In genomic region chr5:91281409-91281808, GRCh38 we compare ENCODE assay signal across 8 cellular contexts.
DNase-seq lines count a peak whose midpoint lies in the region; ATAC-seq, FAIRE-seq and TF ChIP-seq lines count a peak whose summit lies in the region.

No MANE protein-coding gene starts in this region.

- H3K9me3 ChIP-seq in OCI-LY3 (ENCODE audit: insufficient read depth, low read length) (no peaks in the 10 kb centered on the region), small intestine (ENCODE audit: control insufficient read depth, low read depth) (no peaks in the 10 kb centered on the region)

- H3K9ac ChIP-seq in OCI-LY3 (ENCODE audit: low read length), result no peak overlapping the region

- no peaks in the 10 kb centered on the region for H3K79me2 ChIP-seq in OCI-LY3 (ENCODE audit: low read length)

- H3K27ac ChIP-seq in OCI-LY3 (ENCODE audit: low read length) (no peak overlapping the region), small intestine (ENCODE audit: low read depth in 1 of 2, low read length in 1 of 2) (peak overlapping the region in 1 of 2 donors; percentile 82)

- peak; percentile 78 for DNase-seq in EH (ENCODE audit: low read depth)
- peak; percentile 63 for DNase-seq in pulmonary artery endothelial cell (ENCODE audit: low read depth, low spot score)
- no peak for DNase-seq in small intestine
- no peak for DNase-seq in UCSD-AML1 (lab: John Stamatoyannopoulos, UW; ENCODE audit: unreplicated experiment)
- no peak for DNase-seq in NCI-H345 treated with DMSO at 0.1 percent for 48 hours (lab: John Stamatoyannopoulos, UW; ENCODE audit: unreplicated experiment)

- H3K4me1 ChIP-seq in OCI-LY3 (ENCODE audit: low read length) (peaks cover 20% of the 10 kb centered on the region), small intestine (ENCODE audit: control insufficient read depth in 2 of 2, insufficient read depth in 1 of 2, low read depth in 1 of 2, low read length in 1 of 2) (peaks cover 2 to 12% of the 10 kb centered on the region in 2 donors)

- H2AFZ ChIP-seq in OCI-LY3 (ENCODE audit: low read depth, low read length), result 0 out of 2 replicates have a peak overlapping the region, but pooled peaks have one; percentile 72

- peaks cover 19% of the 10 kb centered on the region for H3K27me3 ChIP-seq in OCI-LY3 (ENCODE audit: low read depth, low read length)
- no peaks in the 10 kb centered on the region for H3K27me3 ChIP-seq in small intestine (ENCODE audit: control insufficient read depth in 2 of 2, insufficient read depth in 2 of 2, low read length in 2 of 2)

- H3K36me3 ChIP-seq in OCI-LY3 (replicated peaks; ENCODE audit: low read depth, low read length) (no peaks in the 10 kb centered on the region), small intestine (ENCODE audit: control insufficient read depth in 2 of 2, insufficient read depth in 2 of 2, low read length in 2 of 2) (no peaks in the 10 kb centered on the region)

- peak overlapping the region; percentile 91 for H3K4me2 ChIP-seq in OCI-LY3 (ENCODE audit: low read length)

- FAIRE-seq in small intestine (lab: Jason Lieb, UNC), result no peak

- 16 to 43% (median 32%) methylated on average over 5 of the region's 5 CpGs for WGBS in small intestine, 3 donors

- peak; percentile 69 for ATAC-seq in esophagus mucosa
- ATAC-seq in GM18511 (IDR thresholded peaks at IDR 0.05; ENCODE audit: unreplicated experiment), result no peak

- peak overlapping the region; percentile 84 for H3K4me3 ChIP-seq in OCI-LY3 (ENCODE audit: low read length)
- H3K4me3 ChIP-seq in small intestine (ENCODE audit: low read depth in 1 of 2, low read length in 2 of 2), result no peak overlapping the region

- H4K20me1 ChIP-seq in OCI-LY3 (ENCODE audit: insufficient read depth, low read length), result no peaks in the 10 kb centered on the region

- no peak for TF ChIP-seq CTCF in OCI-LY3 (IDR thresholded peaks at IDR 0.05; ENCODE audit: low read depth, low read length)

Comparison
In these comparisons a context has a peak if more than half of its experiments do, and no peak if none do; other contexts are left out.
1. DNase-seq: peak in EH (single experiment) and pulmonary artery endothelial cell (single experiment); none in small intestine (single experiment), UCSD-AML1 (single experiment) and NCI-H345 treated with DMSO at 0.1 percent for 48 hours (single experiment).